Comparison of ENCODE assay signal across 33 cellular contexts in genomic region chr5:37226377-37226776, GRCh38.
"Had no signal": no experiment of that assay in that cellular context is flagged by ENCODE, and none has a peak within 500 bp of the region (broad histone marks: within the 10 kb centered on the region; RNA-seq: fewer than 3 reads in every experiment).

No MANE protein-coding gene starts in this region.

- H3K27ac ChIP-seq: body of pancreas, epithelial cell of prostate, esophagus squamous epithelium, gastroesophageal sphincter, heart right ventricle, hepatocyte, VCaP had no signal

- FAIRE-seq: colon, endometrium, endothelial cell of umbilical vein had no signal

- H3K4me1 Mint-ChIP-seq: activated T-helper 17 cell treated with anti-CD3 and anti-CD28 coated beads, Interleukin-2, amount 50 U/mL, for 72 hours; T-helper 17 cell; WTC11 had no signal

- H3K79me2 ChIP-seq: hepatocyte had no signal

- H3K4me1 ChIP-seq: body of pancreas, esophagus squamous epithelium, gastroesophageal sphincter, heart right ventricle had no signal

- H2AFZ ChIP-seq: hepatocyte had no signal

- H3K9me3 Mint-ChIP-seq: activated CD8-positive, alpha-beta T cell treated with anti-CD3 and anti-CD28 coated beads for 36 hours; activated T-cell treated with anti-CD3 and anti-CD28 coated beads, Interleukin-2, amount 50 U/mL, for 4 hours; activated T-helper 17 cell treated with anti-CD3 and anti-CD28 coated beads, Interleukin-2, amount 50 U/mL, for 72 hours; effector memory CD8-positive, alpha-beta T cell; WTC11 had no signal

- H3K27me3 ChIP-seq: body of pancreas, esophagus squamous epithelium, gastroesophageal sphincter, heart right ventricle, hepatocyte had no signal

- H3K9me3 ChIP-seq: body of pancreas, esophagus squamous epithelium, gastroesophageal sphincter, heart right ventricle had no signal

- H3K27me3 Mint-ChIP-seq: activated CD8-positive, alpha-beta T cell treated with anti-CD3 and anti-CD28 coated beads for 36 hours; activated naive CD8-positive, alpha-beta T cell; activated T-helper 17 cell treated with anti-CD3 and anti-CD28 coated beads, Interleukin-2, amount 50 U/mL, for 72 hours; effector memory CD8-positive, alpha-beta T cell; T-helper 17 cell had no signal

- DNase-seq: activated CD4-positive, alpha-beta T cell treated with anti-CD3 and anti-CD28 coated beads for 1 hour; activated CD4-positive, alpha-beta T cell treated with anti-CD3 and anti-CD28 coated beads for 4 hours; activated CD4-positive, alpha-beta T cell treated with anti-CD3 and anti-CD28 coated beads, Interleukin-2, amount 50 U/mL, for 1 hour; activated CD4-positive, alpha-beta T cell treated with anti-CD3 and anti-CD28 coated beads, Interleukin-2, amount 50 U/mL, for 48 hours; activated CD8-positive, alpha-beta memory T cell treated with anti-CD3 and anti-CD28 coated beads for 24 hours; activated CD8-positive, alpha-beta T cell treated with anti-CD3 and anti-CD28 coated beads for 36 hours; activated effector memory CD4-positive, alpha-beta T cell treated with Interleukin-2 at 50 U/mL for 16 hours; activated gamma-delta T cell treated with Interleukin-2 at 50 U/mL for 16 hours; activated naive CD4-positive, alpha-beta T cell treated with anti-CD3 and anti-CD28 coated beads, Interleukin-2, amount 50 U/mL, for 16 hours; activated naive CD4-positive, alpha-beta T cell treated with Interleukin-2 at 50 U/mL for 16 hours; activated T-cell treated with anti-CD3 and anti-CD28 coated beads, Interleukin-2, amount 50 U/mL, for 4 hours; amniotic stem cell; anterior cingulate cortex; body of pancreas; caudate nucleus; cortex of kidney; dermis blood vessel endothelial cell; effector CD4-positive, alpha-beta T cell; effector memory CD8-positive, alpha-beta T cell; esophagus squamous epithelium; foreskin melanocyte; heart right ventricle; T-helper 17 cell had no signal

- H3K4me3 Mint-ChIP-seq: activated CD8-positive, alpha-beta T cell treated with anti-CD3 and anti-CD28 coated beads for 36 hours; activated naive CD8-positive, alpha-beta T cell; activated T-cell treated with anti-CD3 and anti-CD28 coated beads, Interleukin-2, amount 50 U/mL, for 4 hours; activated T-helper 17 cell treated with anti-CD3 and anti-CD28 coated beads, Interleukin-2, amount 50 U/mL, for 72 hours; effector memory CD8-positive, alpha-beta T cell; T-helper 17 cell; WTC11 had no signal

- H3K4me3 ChIP-seq: body of pancreas, esophagus squamous epithelium, gastroesophageal sphincter, heart right ventricle, hepatocyte had no signal

- H3K27ac Mint-ChIP-seq: activated CD8-positive, alpha-beta T cell treated with anti-CD3 and anti-CD28 coated beads for 36 hours; activated naive CD8-positive, alpha-beta T cell; activated T-helper 17 cell treated with anti-CD3 and anti-CD28 coated beads, Interleukin-2, amount 50 U/mL, for 72 hours; effector memory CD8-positive, alpha-beta T cell; T-helper 17 cell; WTC11 had no signal

- ATAC-seq: activated CD8-positive, alpha-beta T cell treated with anti-CD3 and anti-CD28 coated beads for 36 hours; activated T-cell treated with anti-CD3 and anti-CD28 coated beads, Interleukin-2, amount 50 U/mL, for 4 hours; activated T-helper 17 cell treated with anti-CD3 and anti-CD28 coated beads, Interleukin-2, amount 50 U/mL, for 72 hours; body of pancreas; effector memory CD8-positive, alpha-beta T cell; gastroesophageal sphincter; heart right ventricle; T-helper 17 cell; WTC11 had no signal

- H3K4me2 ChIP-seq: hepatocyte had no signal
